Comparison of ENCODE assay signal across 1 cellular context in genomic region chr16:669666-670065, GRCh38.
TF ChIP-seq lines count a peak whose summit lies in the region.

No MANE protein-coding gene starts in this region.

TF ChIP-seq in K562, 482 proteins besides CTCF, POLR2A, EP300 and RAD21:
- no peak for TF ChIP-seq RREB1 (CRISPR knock-in tag; IDR thresholded peaks at IDR 0.05)
- peak; percentile 49; the same call in 1 of the 2 replicates for TF ChIP-seq RBFOX2 (IDR thresholded peaks at IDR 0.05; ENCODE audit: low read depth, low read length)
- TF ChIP-seq SP2 (IDR thresholded peaks at IDR 0.05; ENCODE audit: extremely low read depth, low read depth, low read length, poor library complexity, severe bottlenecking), result no peak
- TF ChIP-seq POLR2G (IDR thresholded peaks at IDR 0.05; ENCODE audit: low read depth, low read length), result 0 out of 2 replicates have a peak, but pooled peaks have one; percentile 12
